Comparison of ENCODE assay signal across 8 cellular contexts in genomic region chr14:24270537-24271133, GRCh38. TPM values are rescaled to one million over a fixed set of nuclear protein-coding genes. Genes with fewer than 3 reads are reported as not detected.
DNase-seq lines count a peak whose midpoint lies in the region; ATAC-seq and FAIRE-seq lines count a peak whose summit lies in the region.

No MANE protein-coding gene starts in this region.

- H2BK15ac ChIP-seq in neuronal stem cell (ENCODE audit: low read length), result no peak overlapping the region

- no peak overlapping the region for H3K23ac ChIP-seq in neuronal stem cell (ENCODE audit: low read depth, low read length, poor library complexity)

- H3K14ac ChIP-seq in neuronal stem cell (ENCODE audit: low read length), result no peak overlapping the region

- H3K9me3 Mint-ChIP-seq in effector memory CD8-positive, alpha-beta T cell, result no peaks in the 10 kb centered on the region

- no peak overlapping the region for H4K91ac ChIP-seq in neuronal stem cell (ENCODE audit: low read depth, low read length, poor library complexity)

- no peaks in the 10 kb centered on the region for H3K79me1 ChIP-seq in neuronal stem cell (ENCODE audit: low read depth, low read length)

- H3K9me3 ChIP-seq in neuronal stem cell (replicated peaks in 1 of 2; ENCODE audit: control insufficient read depth in 2 of 2, insufficient read depth in 1 of 2, low read depth in 1 of 2, low read length in 2 of 2), result peaks cover 0 to 1% of the 10 kb centered on the region in 2 donors

- no CpG with 5 or more reads among the region's 13 CpGs for WGBS in neuronal stem cell (ENCODE audit: extremely low coverage in 2 of 2, insufficient read length in 2 of 2, insufficient replicate concordance in 1 of 2), 2 donors

- H3K4me2 ChIP-seq in neuronal stem cell (ENCODE audit: insufficient read depth, low read length, poor library complexity, severe bottlenecking), result peak overlapping the region; percentile 68

- H3K27me3 Mint-ChIP-seq in effector memory CD8-positive, alpha-beta T cell, result no peaks in the 10 kb centered on the region

- H3K4me3 Mint-ChIP-seq in effector memory CD8-positive, alpha-beta T cell, result peak overlapping the region; percentile 83 to 93

- peaks cover 7 to 17% of the 10 kb centered on the region in 2 donors for H3K36me3 ChIP-seq in neuronal stem cell (replicated peaks in 1 of 2; ENCODE audit: control insufficient read depth in 2 of 2, insufficient read depth in 2 of 2, low read length in 2 of 2)

- H3K27ac ChIP-seq in neuronal stem cell (replicated peaks; ENCODE audit: low read length), result peak overlapping the region; percentile 90

- peak overlapping the region; percentile 73 for H3K18ac ChIP-seq in neuronal stem cell (ENCODE audit: low read length)

- peak overlapping the region; percentile 71 to 93 for H3K4me3 ChIP-seq in neuronal stem cell (ENCODE audit: low read length in 2 of 2)

- H2BK12ac ChIP-seq in neuronal stem cell (ENCODE audit: low read length), result no peak overlapping the region

- H3K27ac Mint-ChIP-seq in effector memory CD8-positive, alpha-beta T cell, result peak overlapping the region; percentile 80 to 94

- DNase-seq in NCI-H69 (lab: John Stamatoyannopoulos, UW) (peak; percentile 72), neuronal stem cell (ENCODE audit: low spot score) (peak; percentile 3), HTR-8/SVneo (ENCODE audit: insufficient read length, low spot score) (no peak)
- DNase-seq in effector memory CD8-positive, alpha-beta T cell, result no peak

- no peak overlapping the region for H2AK5ac ChIP-seq in neuronal stem cell (ENCODE audit: low read depth, low read length)

- ATAC-seq in GM18502 (IDR thresholded peaks at IDR 0.05; ENCODE audit: poor library complexity, unreplicated experiment) (peak; percentile 1), GM21360 (IDR thresholded peaks at IDR 0.05; ENCODE audit: unreplicated experiment) (no peak), HG02588 (IDR thresholded peaks at IDR 0.05; ENCODE audit: unreplicated experiment) (no peak), GM18907 (IDR thresholded peaks at IDR 0.05; ENCODE audit: unreplicated experiment) (no peak)
- ATAC-seq in effector memory CD8-positive, alpha-beta T cell (replicated peaks), result peak; percentile 2

- no peaks in the 10 kb centered on the region for H3K27me3 ChIP-seq in neuronal stem cell (ENCODE audit: control insufficient read depth in 3 of 3, insufficient read depth in 3 of 3, low read depth in 1 of 3, low read length in 3 of 3)

- peaks cover 24 to 34% of the 10 kb centered on the region in 2 donors for H3K4me1 Mint-ChIP-seq in effector memory CD8-positive, alpha-beta T cell (ENCODE audit: low read depth in 2 of 2)

- no peak overlapping the region for H4K8ac ChIP-seq in neuronal stem cell (ENCODE audit: low read depth, low read length)

- H3K36me3 Mint-ChIP-seq in effector memory CD8-positive, alpha-beta T cell (ENCODE audit: insufficient read depth), result peaks cover 34% of the 10 kb centered on the region

- no peak overlapping the region for H2BK120ac ChIP-seq in neuronal stem cell (ENCODE audit: low read depth, low read length)

- H3K9ac ChIP-seq in neuronal stem cell (ENCODE audit: low read depth, low read length, poor library complexity), result peak overlapping the region; percentile 91

- H3K4me1 ChIP-seq in neuronal stem cell (ENCODE audit: control insufficient read depth in 2 of 2, insufficient read depth in 1 of 2, low read depth in 1 of 2, low read length in 2 of 2), result peaks cover 4 to 6% of the 10 kb centered on the region in 2 donors

- H3K4ac ChIP-seq in neuronal stem cell (ENCODE audit: low read length), result no peak overlapping the region

- peak overlapping the region; percentile 88 for H2BK5ac ChIP-seq in neuronal stem cell (ENCODE audit: low read length)

- H2AFZ ChIP-seq in neuronal stem cell (ENCODE audit: low read length), result peak overlapping the region; percentile 93

- FAIRE-seq in HTR-8/SVneo (lab: Jason Lieb, UNC), result no peak

RNA-seq across cellular contexts. Expression of gene RABGGTA, which starts 0.8 kb away (rescaled TPM):
- polyA plus RNA-seq in neuronal stem cell (2013, experiment 1 of 2), result 21.6 TPM
- 20.2 TPM for polyA plus RNA-seq in neuronal stem cell (2013, experiment 2 of 2)

RNA-seq across cellular contexts. Expression of gene TGM1, which starts 7.7 kb away (rescaled TPM):
- 2.2 TPM for polyA plus RNA-seq in neuronal stem cell (2013, experiment 1 of 2)
- 2.3 TPM for polyA plus RNA-seq in neuronal stem cell (2013, experiment 2 of 2)

RNA-seq across cellular contexts. Expression of gene TINF2, which starts 28.2 kb away (rescaled TPM):
- 62.9 TPM for polyA plus RNA-seq in neuronal stem cell (2013, experiment 1 of 2)
- 61.9 TPM for polyA plus RNA-seq in neuronal stem cell (2013, experiment 2 of 2)

RNA-seq across cellular contexts. Expression of gene DHRS1, which starts 28.9 kb away (rescaled TPM):
- polyA plus RNA-seq in neuronal stem cell (2013, experiment 1 of 2), result 9.9 TPM
- polyA plus RNA-seq in neuronal stem cell (2013, experiment 2 of 2), result 9.8 TPM

RNA-seq across cellular contexts. Expression of gene NOP9, which starts 29.0 kb away (rescaled TPM):
- 10.9 TPM for polyA plus RNA-seq in neuronal stem cell (2013, experiment 1 of 2)
- 10.9 TPM for polyA plus RNA-seq in neuronal stem cell (2013, experiment 2 of 2)

Comparison
In these comparisons a context has a peak if more than half of its experiments do, and no peak if none do; other contexts are left out.
1. ATAC-seq: peak in GM18502 (single experiment) and effector memory CD8-positive, alpha-beta T cell (single experiment); none in GM21360 (single experiment), HG02588 (single experiment) and GM18907 (single experiment).
2. DNase-seq: peak in NCI-H69 (single experiment) and neuronal stem cell (single experiment); none in effector memory CD8-positive, alpha-beta T cell (0 of 3) and HTR-8/SVneo (single experiment).